In genomic region chr10:100109670-100110069, GRCh38 we compare ENCODE assay signal across 24 cellular contexts. TPM values are rescaled to one million over a fixed set of nuclear protein-coding genes. Genes with fewer than 3 reads are reported as not detected.
DNase-seq lines count a peak whose midpoint lies in the region; TF ChIP-seq lines count a peak whose summit lies in the region.
"Had no signal": no experiment of that assay in that cellular context is flagged by ENCODE, and none has a peak within 500 bp of the region (broad histone marks: within the 10 kb centered on the region; RNA-seq: fewer than 3 reads in every experiment).

No MANE protein-coding gene starts in this region.

- H3K27ac Mint-ChIP-seq in activated naive CD4-positive, alpha-beta T cell treated with anti-CD3 and anti-CD28 coated beads for 36 hours, result no peak overlapping the region
- H3K27ac Mint-ChIP-seq: activated naive CD8-positive, alpha-beta T cell; B cell had no signal

- H3K36me3 Mint-ChIP-seq in activated naive CD4-positive, alpha-beta T cell treated with anti-CD3 and anti-CD28 coated beads for 36 hours (ENCODE audit: low read depth), result no peaks in the 10 kb centered on the region
- H3K36me3 Mint-ChIP-seq: activated naive CD8-positive, alpha-beta T cell had no signal

- peaks cover 3% of the 10 kb centered on the region for H3K4me1 Mint-ChIP-seq in activated naive CD4-positive, alpha-beta T cell treated with anti-CD3 and anti-CD28 coated beads for 36 hours (ENCODE audit: low read depth)
- H3K4me1 Mint-ChIP-seq: B cell had no signal

- intact Hi-C loops in activated naive CD4-positive, alpha-beta T cell treated with anti-CD3 and anti-CD28 coated beads for 36 hours (cut with micrococcal nuclease), result no loop called here

- H3K4me3 Mint-ChIP-seq in activated naive CD4-positive, alpha-beta T cell treated with anti-CD3 and anti-CD28 coated beads for 36 hours, result no peak overlapping the region
- H3K4me3 Mint-ChIP-seq: activated naive CD8-positive, alpha-beta T cell; B cell had no signal

- no peak overlapping the region for H3K4me3 ChIP-seq in retinal pigment epithelial cell (ENCODE audit: low read length)
- H3K4me3 ChIP-seq: lower lobe of right lung, PC-9, SJCRH30, spleen, stomach had no signal

- DNase-seq in DMS 273 (lab: John Stamatoyannopoulos, UW; ENCODE audit: unreplicated experiment) (peak; percentile 15), DMS 273 treated with DMSO at 0.1 percent for 48 hours (lab: John Stamatoyannopoulos, UW) (no peak), retinal pigment epithelial cell (ENCODE audit: low read depth) (peak; percentile 4), cerebellum (ENCODE audit: low spot score) (no peak), DMS153 treated with DMSO at 0.1 percent for 48 hours (lab: John Stamatoyannopoulos, UW; ENCODE audit: unreplicated experiment) (no peak)
- peak; percentile 19 for DNase-seq in activated naive CD4-positive, alpha-beta T cell treated with anti-CD3 and anti-CD28 coated beads for 36 hours
- DNase-seq in activated naive CD4-positive, alpha-beta T cell treated with anti-CD3 and anti-CD28 coated beads, Interleukin-2, amount 50 U/mL, for 16 hours, result no peak
- DNase-seq: COR-L47, hippocampal formation, islet precursor cell, lower lobe of right lung, PC-9, SJCRH30, spleen, stomach, T-helper 1 cell, trophoblast cell had no signal

- peak; percentile 37; the same call in 1 of the 2 replicates for TF ChIP-seq POLR2A in Raji (IDR thresholded peaks at IDR 0.05; ENCODE audit: insufficient read depth, low read depth, low read length)

- CTCF ChIA-PET in activated naive CD4-positive, alpha-beta T cell treated with anti-CD3 and anti-CD28 coated beads for 36 hours (lab: Charles Lee), result interaction anchor here (0.9 kb wide), 1 partner anchor 64 kb away, joined by 3 read pairs; no protein-coding TSS in a partner anchor

- peaks cover 16% of the 10 kb centered on the region for H3K27me3 Mint-ChIP-seq in activated naive CD4-positive, alpha-beta T cell treated with anti-CD3 and anti-CD28 coated beads for 36 hours (ENCODE audit: low read depth)

- no peak for TF ChIP-seq CTCF in retinal pigment epithelial cell (conservative IDR thresholded peaks at IDR 0.05; ENCODE audit: low read depth, low read length)

- H3K9me3 Mint-ChIP-seq in activated naive CD4-positive, alpha-beta T cell treated with anti-CD3 and anti-CD28 coated beads for 36 hours, result no peaks in the 10 kb centered on the region

RNA-seq across cellular contexts. Expression of gene CPN1, which starts 28.0 kb away (rescaled TPM):
- not detected for total RNA-seq in activated naive CD4-positive, alpha-beta T cell treated with anti-CD3 and anti-CD28 coated beads for 36 hours
- total RNA-seq in cerebellum, result not detected
- total RNA-seq: activated CD8-positive, alpha-beta memory T cell treated with anti-CD3 and anti-CD28 coated beads for 36 hours; astrocyte; B cell; frontal cortex; lower lobe of right lung; PC-9; pulmonary artery endothelial cell; SJCRH30; spleen; stomach had no signal

Comparison
In these comparisons a context has a peak if more than half of its experiments do, and no peak if none do; other contexts are left out.
1. DNase-seq: peak in DMS 273 (single experiment), activated naive CD4-positive, alpha-beta T cell treated with anti-CD3 and anti-CD28 coated beads for 36 hours (single experiment) and retinal pigment epithelial cell (single experiment); none in DMS 273 treated with DMSO at 0.1 percent for 48 hours (single experiment), activated naive CD4-positive, alpha-beta T cell treated with anti-CD3 and anti-CD28 coated beads, Interleukin-2, amount 50 U/mL, for 16 hours (single experiment), cerebellum (single experiment) and DMS153 treated with DMSO at 0.1 percent for 48 hours (single experiment).